Comparison of ENCODE assay signal across 18 cellular contexts in genomic region chr11:126748097-126748756, GRCh38.
DNase-seq lines count a peak whose midpoint lies in the region; ATAC-seq and TF ChIP-seq lines count a peak whose summit lies in the region.
"Had no signal": no experiment of that assay in that cellular context is flagged by ENCODE, and none has a peak within 500 bp of the region (broad histone marks: within the 10 kb centered on the region; RNA-seq: fewer than 3 reads in every experiment).

No MANE protein-coding gene starts in this region.

- H3K27me3 ChIP-seq in body of pancreas (no peaks in the 10 kb centered on the region), ovary (no peaks in the 10 kb centered on the region)
- no peaks in the 10 kb centered on the region for H3K27me3 ChIP-seq in naive thymus-derived CD4-positive, alpha-beta T cell (ENCODE audit: control insufficient read depth in 2 of 2, insufficient read depth in 2 of 2, low read length in 2 of 2)
- H3K27me3 ChIP-seq: right lobe of liver had no signal

- no peaks in the 10 kb centered on the region for H3K36me3 ChIP-seq in body of pancreas (replicated peaks in 1 of 2; ENCODE audit: insufficient read depth in 1 of 2, low read depth in 2 of 2)
- H3K36me3 ChIP-seq in naive thymus-derived CD4-positive, alpha-beta T cell (ENCODE audit: control insufficient read depth in 2 of 3, insufficient read depth in 3 of 3, low read length in 3 of 3), result no peaks in the 10 kb centered on the region
- H3K36me3 ChIP-seq in ovary, result no peaks in the 10 kb centered on the region
- H3K36me3 ChIP-seq: heart right ventricle, left ventricle myocardium inferior, right lobe of liver had no signal

- peak; percentile 21 for ATAC-seq in body of pancreas
- no peak for ATAC-seq in naive thymus-derived CD4-positive, alpha-beta T cell
- ATAC-seq: activated CD8-positive, alpha-beta memory T cell treated with anti-CD3 and anti-CD28 coated beads, Interleukin-2, amount 10 ng/mL, durations not matched to agents 7 days and 5 days; heart right ventricle; naive thymus-derived CD8-positive, alpha-beta T cell; stimulated activated naive B cell treated with anti-CD40 and anti-IgM and Interleukin-4, amounts not matched to agents 10 μg/mL and 1 μg/mL and 100 μg/mL, for 72 hours had no signal

- H3K27me3 Mint-ChIP-seq in naive thymus-derived CD4-positive, alpha-beta T cell, result peaks cover 0 to 33% (median 26%) of the 10 kb centered on the region in 5 donors
- H3K27me3 Mint-ChIP-seq: activated CD8-positive, alpha-beta memory T cell treated with anti-CD3 and anti-CD28 coated beads, Interleukin-2, amount 10 ng/mL, durations not matched to agents 7 days and 5 days had no signal

- H3K4me3 Mint-ChIP-seq in naive thymus-derived CD4-positive, alpha-beta T cell, result no peak overlapping the region
- H3K4me3 Mint-ChIP-seq: activated CD8-positive, alpha-beta memory T cell treated with anti-CD3 and anti-CD28 coated beads, Interleukin-2, amount 10 ng/mL, durations not matched to agents 7 days and 5 days; activated naive CD8-positive, alpha-beta T cell; naive thymus-derived CD8-positive, alpha-beta T cell; stimulated activated naive B cell treated with anti-CD40 and anti-IgM and Interleukin-4, amounts not matched to agents 10 μg/mL and 1 μg/mL and 100 μg/mL, for 72 hours had no signal

- TF ChIP-seq POLR2A in body of pancreas (IDR thresholded peaks at IDR 0.05) (no peak), ovary (IDR thresholded peaks at IDR 0.05) (no peak)

- peaks cover 0 to 5% (median 0%) of the 10 kb centered on the region in 7 donors for H3K4me1 Mint-ChIP-seq in naive thymus-derived CD4-positive, alpha-beta T cell
- H3K4me1 Mint-ChIP-seq: activated CD8-positive, alpha-beta memory T cell treated with anti-CD3 and anti-CD28 coated beads, Interleukin-2, amount 10 ng/mL, durations not matched to agents 7 days and 5 days; stimulated activated naive B cell treated with anti-CD40 and anti-IgM and Interleukin-4, amounts not matched to agents 10 μg/mL and 1 μg/mL and 100 μg/mL, for 72 hours had no signal

- H3K4me1 ChIP-seq in body of pancreas (no peaks in the 10 kb centered on the region), ovary (ENCODE audit: insufficient read depth) (no peaks in the 10 kb centered on the region)
- H3K4me1 ChIP-seq in naive thymus-derived CD4-positive, alpha-beta T cell (ENCODE audit: control insufficient read depth in 2 of 2, insufficient read depth in 2 of 2, low read length in 2 of 2), result no peaks in the 10 kb centered on the region
- H3K4me1 ChIP-seq: heart right ventricle, left ventricle myocardium inferior, right lobe of liver had no signal

- H3K4me3 ChIP-seq in body of pancreas (no peak overlapping the region), ovary (no peak overlapping the region)
- no peak overlapping the region for H3K4me3 ChIP-seq in naive thymus-derived CD4-positive, alpha-beta T cell (ENCODE audit: low read length)
- H3K4me3 ChIP-seq: heart right ventricle, left ventricle myocardium inferior, right lobe of liver had no signal

- no peak overlapping the region for H3K27ac Mint-ChIP-seq in naive thymus-derived CD4-positive, alpha-beta T cell
- H3K27ac Mint-ChIP-seq: activated CD8-positive, alpha-beta memory T cell treated with anti-CD3 and anti-CD28 coated beads, Interleukin-2, amount 10 ng/mL, durations not matched to agents 7 days and 5 days; activated naive CD8-positive, alpha-beta T cell; stimulated activated naive B cell treated with anti-CD40 and anti-IgM and Interleukin-4, amounts not matched to agents 10 μg/mL and 1 μg/mL and 100 μg/mL, for 72 hours had no signal

- CTCF ChIA-PET in naive thymus-derived CD4-positive, alpha-beta T cell (lab: Charles Lee), result no interaction called here

- TF ChIP-seq EP300 in ovary (IDR thresholded peaks at IDR 0.05), result no peak

- H3K36me3 Mint-ChIP-seq in naive thymus-derived CD4-positive, alpha-beta T cell, result peaks cover 0 to 4% (median 0%) of the 10 kb centered on the region in 5 donors
- H3K36me3 Mint-ChIP-seq: activated CD8-positive, alpha-beta memory T cell treated with anti-CD3 and anti-CD28 coated beads, Interleukin-2, amount 10 ng/mL, durations not matched to agents 7 days and 5 days; activated naive CD8-positive, alpha-beta T cell; naive thymus-derived CD8-positive, alpha-beta T cell; stimulated activated naive B cell treated with anti-CD40 and anti-IgM and Interleukin-4, amounts not matched to agents 10 μg/mL and 1 μg/mL and 100 μg/mL, for 72 hours had no signal

- intact Hi-C loops in body of pancreas (cut with DNase I), result no loop called here
- intact Hi-C loops in naive thymus-derived CD4-positive, alpha-beta T cell (cut with micrococcal nuclease), result no loop called here
- intact Hi-C loops in ovary (cut with DNase I), result no loop called here

- peaks cover 0 to 4% (median 0%) of the 10 kb centered on the region in 11 donors for H3K9me3 Mint-ChIP-seq in naive thymus-derived CD4-positive, alpha-beta T cell
- H3K9me3 Mint-ChIP-seq: stimulated activated naive B cell treated with anti-CD40 and anti-IgM and Interleukin-4, amounts not matched to agents 10 μg/mL and 1 μg/mL and 100 μg/mL, for 72 hours had no signal

- H3K9me3 ChIP-seq in body of pancreas, result no peaks in the 10 kb centered on the region
- H3K9me3 ChIP-seq in naive thymus-derived CD4-positive, alpha-beta T cell (ENCODE audit: control insufficient read depth in 2 of 3, low read length in 3 of 3), result no peaks in the 10 kb centered on the region
- no peaks in the 10 kb centered on the region for H3K9me3 ChIP-seq in ovary
- H3K9me3 ChIP-seq: heart right ventricle, right lobe of liver had no signal

- 62 to 71% methylated on average over 16 of the region's 16 CpGs for whole genome bisulfite sequencing in body of pancreas, 2 donors
- WGBS in ovary, 3 donors, result 67 to 79% (median 74%) methylated on average over 15 to 16 of the region's 16 CpGs

- DNase-seq in Daoy (ENCODE audit: low read depth) (peak; percentile 13), NCI-H2227 treated with DMSO at 0.1 percent for 48 hours (lab: John Stamatoyannopoulos, UW) (peak; percentile 66), body of pancreas (peak in 3 of 4 donors; percentile 19 to 37 (median 19)), retina (peak; percentile 70), ovary (no peak), cerebellum (ENCODE audit: low spot score) (no peak)
- no peak for DNase-seq in naive thymus-derived CD4-positive, alpha-beta T cell
- DNase-seq: activated CD8-positive, alpha-beta memory T cell treated with anti-CD3 and anti-CD28 coated beads, Interleukin-2, amount 10 ng/mL, durations not matched to agents 7 days and 5 days; erythroblast; GOT3; heart right ventricle; left ventricle myocardium inferior; naive thymus-derived CD8-positive, alpha-beta T cell; NCI-H1436 treated with DMSO at 0.1 percent for 48 hours; right lobe of liver; stimulated activated CD4-positive, alpha-beta T cell treated with anti-CD3 and anti-CD28 coated beads, Interleukin-4, amount 100 ng/mL, for 24 hours; stimulated activated naive B cell treated with anti-CD40 and anti-IgM and Interleukin-4, amounts not matched to agents 10 μg/mL and 1 μg/mL and 100 μg/mL, for 72 hours had no signal

- H3K27ac ChIP-seq in body of pancreas, result peak overlapping the region in 1 of 4 donors; percentile 25
- H3K27ac ChIP-seq in naive thymus-derived CD4-positive, alpha-beta T cell (ENCODE audit: low read depth, low read length), result no peak overlapping the region
- H3K27ac ChIP-seq in ovary, result no peak overlapping the region
- H3K27ac ChIP-seq: heart right ventricle, left ventricle myocardium inferior, right lobe of liver had no signal

- POLR2A ChIA-PET in naive thymus-derived CD4-positive, alpha-beta T cell (lab: Charles Lee), result no interaction called here

- TF ChIP-seq CTCF in body of pancreas (IDR thresholded peaks at IDR 0.05), result no peak
- no peak for TF ChIP-seq CTCF in ovary (IDR thresholded peaks at IDR 0.05)

Comparison
In these comparisons a context has a peak if more than half of its experiments do, and no peak if none do; other contexts are left out.
1. DNase-seq: peak in Daoy (single experiment), NCI-H2227 treated with DMSO at 0.1 percent for 48 hours (single experiment), body of pancreas (3 of 4) and retina (single experiment); none in naive thymus-derived CD4-positive, alpha-beta T cell (0 of 9), ovary (0 of 5) and cerebellum (single experiment).